ENCODE assay signal across 10 cellular contexts in genomic region chr18:50099725-50100414, GRCh38.
DNase-seq lines count a peak whose midpoint lies in the region; ATAC-seq and TF ChIP-seq lines count a peak whose summit lies in the region.
"Had no signal": no experiment of that assay in that cellular context is flagged by ENCODE, and none has a peak within 500 bp of the region (broad histone marks: within the 10 kb centered on the region; RNA-seq: fewer than 3 reads in every experiment).

No MANE protein-coding gene starts in this region.

- H3K79me2 ChIP-seq in OCI-LY3 (ENCODE audit: low read length) (no peaks in the 10 kb centered on the region), osteoblast (ENCODE audit: insufficient read depth, low read length) (no peaks in the 10 kb centered on the region), mesendoderm (ENCODE audit: control insufficient read depth, insufficient read depth, low read length) (no peaks in the 10 kb centered on the region)

- H4K5ac ChIP-seq in mesendoderm (ENCODE audit: low read length): no peak overlapping the region

- no peak overlapping the region for H3K4me3 Mint-ChIP-seq in CD4-positive, alpha-beta memory T cell

- TF ChIP-seq CTCF in OCI-LY3 (IDR thresholded peaks at IDR 0.05; ENCODE audit: low read depth, low read length) (no peak), osteoblast (IDR thresholded peaks at IDR 0.05; ENCODE audit: extremely low read depth, low read depth, low read length) (no peak), tibial nerve (IDR thresholded peaks at IDR 0.05) (no peak)

- H3K9ac ChIP-seq in OCI-LY3 (ENCODE audit: low read length) (peak overlapping the region; percentile 20), mesendoderm (ENCODE audit: low read length) (no peak overlapping the region)

- H3K36me3 ChIP-seq in OCI-LY3 (replicated peaks; ENCODE audit: low read depth, low read length): peaks cover 4% of the 10 kb centered on the region
- no peaks in the 10 kb centered on the region for H3K36me3 ChIP-seq in osteoblast (ENCODE audit: insufficient read depth, low read length)
- H3K36me3 ChIP-seq in mesendoderm (ENCODE audit: control insufficient read depth, insufficient read depth, low read length): no peaks in the 10 kb centered on the region
- H3K36me3 ChIP-seq in tibial nerve: no peaks in the 10 kb centered on the region
- H3K36me3 ChIP-seq in CD4-positive, alpha-beta memory T cell (ENCODE audit: insufficient read depth, low read length): no peaks in the 10 kb centered on the region
- H3K36me3 ChIP-seq: heart right ventricle had no signal

- H3K18ac ChIP-seq in mesendoderm (ENCODE audit: low read length): no peak overlapping the region

- no peak overlapping the region for H3K23ac ChIP-seq in mesendoderm (ENCODE audit: low read length)

- H3K9me3 Mint-ChIP-seq in CD4-positive, alpha-beta memory T cell: peaks cover 0 to 2% (median 0%) of the 10 kb centered on the region in 8 donors

- H4K8ac ChIP-seq in mesendoderm (ENCODE audit: low read depth, low read length): no peak overlapping the region

- no peaks in the 10 kb centered on the region for H3K79me1 ChIP-seq in mesendoderm (ENCODE audit: low read length)

- H3K27ac ChIP-seq in OCI-LY3 (ENCODE audit: low read length) (peak overlapping the region; percentile 75), osteoblast (ENCODE audit: low read depth, low read length) (no peak overlapping the region), mesendoderm (ENCODE audit: low read depth, low read length) (no peak overlapping the region), tibial nerve (no peak overlapping the region)
- no peak overlapping the region for H3K27ac ChIP-seq in CD4-positive, alpha-beta memory T cell (ENCODE audit: low read depth, low read length)
- H3K27ac ChIP-seq: heart right ventricle had no signal

- H4K20me1 ChIP-seq in OCI-LY3 (ENCODE audit: insufficient read depth, low read length) (no peaks in the 10 kb centered on the region), osteoblast (ENCODE audit: insufficient read depth, low read length) (no peaks in the 10 kb centered on the region)

- no peak overlapping the region for H3K56ac ChIP-seq in mesendoderm (ENCODE audit: low read length)

- H3K4me3 ChIP-seq in OCI-LY3 (ENCODE audit: low read length) (peak overlapping the region; percentile 43), osteoblast (ENCODE audit: insufficient read depth, low read length) (no peak overlapping the region), mesendoderm (ENCODE audit: low read length) (no peak overlapping the region), tibial nerve (no peak overlapping the region)
- H3K4me3 ChIP-seq in CD4-positive, alpha-beta memory T cell (ENCODE audit: low read length in 2 of 2): no peak overlapping the region
- H3K4me3 ChIP-seq: heart right ventricle had no signal

- peak overlapping the region; percentile 73 for H3K4me2 ChIP-seq in OCI-LY3 (ENCODE audit: low read length)
- no peak overlapping the region for H3K4me2 ChIP-seq in osteoblast (ENCODE audit: insufficient read depth, low read length)
- no peak overlapping the region for H3K4me2 ChIP-seq in mesendoderm (ENCODE audit: low read length)

- WGBS in mesendoderm (ENCODE audit: extremely low coverage, insufficient coverage, low lambda C conversion rate): no CpG with 5 or more reads among the region's 4 CpGs
- 81 to 85% methylated on average over 4 of the region's 4 CpGs for WGBS in tibial nerve, 2 donors

- peak overlapping the region; percentile 39; the same call in 1 of the 2 replicates for H2AFZ ChIP-seq in OCI-LY3 (ENCODE audit: low read depth, low read length)
- no peak overlapping the region for H2AFZ ChIP-seq in osteoblast (ENCODE audit: low read length)

- no peak for TF ChIP-seq POLR2A in tibial nerve (IDR thresholded peaks at IDR 0.05)

- intact Hi-C loops in CD4-positive, alpha-beta memory T cell (cut with micrococcal nuclease): no loop called here

- H2AK5ac ChIP-seq in mesendoderm (ENCODE audit: low read length): no peak overlapping the region

- peaks cover 14 to 21% of the 10 kb centered on the region in 2 donors for H3K27me3 Mint-ChIP-seq in CD4-positive, alpha-beta memory T cell

- H3K27ac Mint-ChIP-seq in CD4-positive, alpha-beta memory T cell: no peak overlapping the region

- TF ChIP-seq EP300 in tibial nerve (IDR thresholded peaks at IDR 0.05): no peak

- H3K4me1 Mint-ChIP-seq in CD4-positive, alpha-beta memory T cell: no peaks in the 10 kb centered on the region

- no peaks in the 10 kb centered on the region for H3K27me3 ChIP-seq in OCI-LY3 (ENCODE audit: low read depth, low read length)
- H3K27me3 ChIP-seq in osteoblast (ENCODE audit: insufficient read depth, low read length): no peaks in the 10 kb centered on the region
- H3K27me3 ChIP-seq in mesendoderm (ENCODE audit: insufficient read depth, low read length, poor library complexity): no peaks in the 10 kb centered on the region
- H3K27me3 ChIP-seq in tibial nerve: no peaks in the 10 kb centered on the region
- peaks cover 2% of the 10 kb centered on the region for H3K27me3 ChIP-seq in CD4-positive, alpha-beta memory T cell (ENCODE audit: insufficient read depth, low read length)

- no peak overlapping the region for H2BK5ac ChIP-seq in mesendoderm (ENCODE audit: low read length)

- ATAC-seq in GM18520 (IDR thresholded peaks at IDR 0.05; ENCODE audit: unreplicated experiment) (peak; percentile 62), HG02588 (IDR thresholded peaks at IDR 0.05; ENCODE audit: unreplicated experiment) (peak; percentile 70)
- ATAC-seq: Panc1 had no signal

- H3K4me1 ChIP-seq in OCI-LY3 (ENCODE audit: low read length): peaks cover 59% of the 10 kb centered on the region
- H3K4me1 ChIP-seq in osteoblast (ENCODE audit: insufficient read depth, low read length): no peaks in the 10 kb centered on the region
- no peaks in the 10 kb centered on the region for H3K4me1 ChIP-seq in mesendoderm (ENCODE audit: control insufficient read depth, low read depth, low read length)
- no peaks in the 10 kb centered on the region for H3K4me1 ChIP-seq in tibial nerve
- H3K4me1 ChIP-seq in CD4-positive, alpha-beta memory T cell (ENCODE audit: insufficient read depth, low read length): no peaks in the 10 kb centered on the region

- H3K9me3 ChIP-seq in OCI-LY3 (ENCODE audit: insufficient read depth, low read length) (no peaks in the 10 kb centered on the region), osteoblast (ENCODE audit: low read depth, low read length) (no peaks in the 10 kb centered on the region), tibial nerve (no peaks in the 10 kb centered on the region)
- H3K9me3 ChIP-seq in CD4-positive, alpha-beta memory T cell (ENCODE audit: control insufficient read depth in 1 of 2, low read length in 2 of 2): no peaks in the 10 kb centered on the region
- H3K9me3 ChIP-seq: heart right ventricle had no signal

- POLR2A ChIA-PET in CD4-positive, alpha-beta memory T cell (lab: Charles Lee; ENCODE audit: partially characterized antibody): no interaction called here

- CTCF ChIA-PET in CD4-positive, alpha-beta memory T cell (lab: Charles Lee; ENCODE audit: partially characterized antibody): no interaction called here

- H2BK15ac ChIP-seq in mesendoderm (replicated peaks; ENCODE audit: low read depth): no peak overlapping the region

- no peaks in the 10 kb centered on the region for H3K36me3 Mint-ChIP-seq in CD4-positive, alpha-beta memory T cell

- H2BK120ac ChIP-seq in mesendoderm (ENCODE audit: low read depth, low read length): no peak overlapping the region

- no peak overlapping the region for H3K4ac ChIP-seq in mesendoderm (ENCODE audit: low read depth, low read length)

- DNase-seq in osteoblast (ENCODE audit: insufficient read length, low spot score, missing footprints) (peak; percentile 58), T-helper 9 cell (no peak), mesendoderm (no peak), tibial nerve (ENCODE audit: low spot score in 2 of 2) (no peak)
- no peak for DNase-seq in CD4-positive, alpha-beta memory T cell
- DNase-seq: heart right ventricle had no signal
